19 cellular contexts compared by ENCODE assay signal in genomic region chr2:45690223-45690622, GRCh38. TPM values are rescaled to one million over a fixed set of nuclear protein-coding genes. Genes with fewer than 3 reads are reported as not detected.
DNase-seq lines count a peak whose midpoint lies in the region; ATAC-seq and TF ChIP-seq lines count a peak whose summit lies in the region.
"Had no signal": no experiment of that assay in that cellular context is flagged by ENCODE, and none has a peak within 500 bp of the region (broad histone marks: within the 10 kb centered on the region; RNA-seq: fewer than 3 reads in every experiment).

No MANE protein-coding gene starts in this region.

- H3K36me3 Mint-ChIP-seq in brain (no peaks in the 10 kb centered on the region), naive B cell (no peaks in the 10 kb centered on the region), osteocyte (ENCODE audit: unreplicated experiment) (no peaks in the 10 kb centered on the region)
- H3K36me3 Mint-ChIP-seq: immature natural killer cell had no signal

- DNase-seq in DMS 273 (lab: John Stamatoyannopoulos, UW; ENCODE audit: unreplicated experiment): peak; percentile 28
- DNase-seq in DMS 273 treated with DMSO at 0.1 percent for 48 hours (lab: John Stamatoyannopoulos, UW): no peak
- DNase-seq in naive B cell: no peak
- no peak for DNase-seq in germinal center (ENCODE audit: low spot score)
- DNase-seq in osteocyte (ENCODE audit: extremely low spot score, unreplicated experiment): no peak
- DNase-seq: activated CD4-positive, alpha-beta T cell treated with anti-CD3 and anti-CD28 coated beads for 48 hours; activated naive CD4-positive, alpha-beta T cell treated with anti-CD3 and anti-CD28 coated beads for 36 hours; activated T-cell treated with anti-CD3 and anti-CD28 coated beads, Interleukin-2, amount 50 U/mL, for 48 hours; amniotic stem cell; H9; immature natural killer cell; left lung; NCI-H774; SHP77 treated with DMSO at 0.1 percent for 48 hours; stimulated activated CD4-positive, alpha-beta T cell treated with anti-CD3 and anti-CD28 coated beads, Interleukin-2, amount 100 ng/mL, for 48 hours; stimulated activated naive CD4-positive, alpha-beta T cell treated with Interleukin-2 at 50 U/mL for 16 hours had no signal

- H3K4me3 Mint-ChIP-seq in brain: peak overlapping the region in 1 of 5 experiments; percentile 2
- H3K4me3 Mint-ChIP-seq in naive B cell: peak overlapping the region in 7 of 8 donors; percentile 21 to 80 (median 49)
- H3K4me3 Mint-ChIP-seq in osteocyte (ENCODE audit: unreplicated experiment): no peak overlapping the region
- H3K4me3 Mint-ChIP-seq: activated naive CD4-positive, alpha-beta T cell treated with anti-CD3 and anti-CD28 coated beads for 36 hours; H9; immature natural killer cell had no signal

- H3K27ac Mint-ChIP-seq in brain: peak overlapping the region in 3 of 5 experiments; percentile 7 to 82 (median 69)
- H3K27ac Mint-ChIP-seq in naive B cell: peak overlapping the region in 4 of 6 donors; percentile 42 to 89 (median 76)
- H3K27ac Mint-ChIP-seq in osteocyte (ENCODE audit: unreplicated experiment): no peak overlapping the region
- H3K27ac Mint-ChIP-seq: activated naive CD4-positive, alpha-beta T cell treated with anti-CD3 and anti-CD28 coated beads for 36 hours; H9 had no signal

- no peaks in the 10 kb centered on the region for H3K27me3 Mint-ChIP-seq in brain
- H3K27me3 Mint-ChIP-seq in naive B cell: no peaks in the 10 kb centered on the region
- H3K27me3 Mint-ChIP-seq in osteocyte (ENCODE audit: unreplicated experiment): no peaks in the 10 kb centered on the region

- peaks cover 38% of the 10 kb centered on the region for H3K4me1 Mint-ChIP-seq in brain
- peaks cover 26 to 41% (median 35%) of the 10 kb centered on the region in 3 donors for H3K4me1 Mint-ChIP-seq in naive B cell
- H3K4me1 Mint-ChIP-seq in osteocyte (ENCODE audit: unreplicated experiment): no peaks in the 10 kb centered on the region
- H3K4me1 Mint-ChIP-seq: H9 had no signal

- H3K9me3 Mint-ChIP-seq in brain (no peaks in the 10 kb centered on the region), naive B cell (no peaks in the 10 kb centered on the region), osteocyte (ENCODE audit: unreplicated experiment) (no peaks in the 10 kb centered on the region)
- H3K9me3 Mint-ChIP-seq: activated naive CD4-positive, alpha-beta T cell treated with anti-CD3 and anti-CD28 coated beads for 36 hours; H9; immature natural killer cell had no signal

- TF ChIP-seq CTCF in brain (conservative IDR thresholded peaks at IDR 0.05) (no peak), osteocyte (IDR thresholded peaks at IDR 0.05) (no peak)

- ATAC-seq in naive B cell (ENCODE audit: low read depth in 2 of 2) (peak in 1 of 2 donors; percentile 48), HG02870 (IDR thresholded peaks at IDR 0.05; ENCODE audit: unreplicated experiment) (no peak), GM19328 (IDR thresholded peaks at IDR 0.05; ENCODE audit: unreplicated experiment) (no peak)
- ATAC-seq: left lung had no signal

RNA-seq across cellular contexts. Expression of gene PRKCE, which starts 38.7 kb away (rescaled TPM):
- polyA plus RNA-seq in brain (ENCODE audit: insufficient read depth, low read depth, low replicate concordance): 6.0 TPM
- 10 to 100 TPM; 14.8 to 33.3 (median 23.2) TPM for polyA plus RNA-seq in naive B cell (ENCODE audit: low read depth in 6 of 6)
- 10.4 and 13.8 TPM in 2 replicates for total RNA-seq in osteocyte
